Comparison of ENCODE assay signal across 14 cellular contexts in the genomic region with DNA sequence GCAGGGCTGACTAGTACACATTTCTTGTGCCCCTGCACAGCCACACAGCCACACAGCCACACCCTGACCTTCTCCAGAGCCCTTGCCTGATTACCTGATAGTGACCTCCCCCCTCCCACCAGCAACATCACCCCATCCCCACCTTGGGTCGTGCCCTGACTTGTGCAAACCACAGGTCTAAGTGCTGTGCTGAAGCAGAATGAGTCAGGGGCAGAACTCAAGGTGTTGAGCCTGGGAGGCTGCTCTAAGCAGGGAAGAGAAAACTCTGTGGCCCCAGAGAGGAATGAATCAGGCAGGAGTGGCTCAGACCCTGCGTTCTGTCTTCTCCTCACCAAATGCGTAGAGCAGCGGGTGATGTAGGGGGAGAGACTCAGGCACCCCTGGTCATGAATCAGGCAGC. TPM values are rescaled to one million over a fixed set of nuclear protein-coding genes. Genes with fewer than 3 reads are reported as not detected.
DNase-seq lines count a peak whose midpoint lies in the region; ATAC-seq, FAIRE-seq and TF ChIP-seq lines count a peak whose summit lies in the region.
"Had no signal": no experiment of that assay in that cellular context is flagged by ENCODE, and none has a peak within 500 bp of the region (broad histone marks: within the 10 kb centered on the region; RNA-seq: fewer than 3 reads in every experiment).

No MANE protein-coding gene starts in this region.

- no peaks in the 10 kb centered on the region for H3K9me2 ChIP-seq in PC-9 (ENCODE audit: insufficient read depth)
- 0 out of 2 replicates have a peak, but pooled peaks cover 2% of the 10 kb centered on the region for H3K9me2 ChIP-seq in GM23338 (ENCODE audit: insufficient read depth)

- no peak for TF ChIP-seq CTCF in A549 (IDR thresholded peaks at IDR 0.05)
- TF ChIP-seq CTCF in PC-9 (conservative IDR thresholded peaks at IDR 0.05) = no peak
- no peak for TF ChIP-seq CTCF in left lung (IDR thresholded peaks at IDR 0.05)
- TF ChIP-seq CTCF in GM23338 (conservative IDR thresholded peaks at IDR 0.05; ENCODE audit: low read depth in 2 of 2) = no peak
- no peak for TF ChIP-seq CTCF in colonic mucosa (IDR thresholded peaks at IDR 0.05)

- no peak for TF ChIP-seq RAD21 in A549 (conservative IDR thresholded peaks at IDR 0.05 in 1 of 2, IDR thresholded peaks at IDR 0.05 in 1 of 2)

- TF ChIP-seq EP300 in A549 (IDR thresholded peaks at IDR 0.05) = no peak

- H3K9me3 Mint-ChIP-seq in GM23338 = no peaks in the 10 kb centered on the region; the same call in 2 of the 3 replicates
- H3K9me3 Mint-ChIP-seq: central memory CD8-positive, alpha-beta T cell; stimulated activated naive CD8-positive, alpha-beta T cell treated with anti-CD3 and anti-CD28 coated beads, Interleukin-15, Interleukin-2, amounts not matched to agents 100 ng/mL and 50 ng/mL, for 24 hours had no signal

- DNase-seq in A549 (ENCODE audit: low read depth in 1 of 2, low spot score in 1 of 2) (no peak), ELR (ENCODE audit: low read depth) (peak; percentile 12), PC-9 (peak; percentile 81 to 84), left lung (no peak), GM23338 (ENCODE audit: low spot score) (no peak), colonic mucosa (no peak)
- DNase-seq: activated gamma-delta T cell treated with Interleukin-2 at 50 U/mL for 16 hours, NCI-H526, WERI-Rb-1 had no signal

- H3K27ac ChIP-seq in A549 = peak overlapping the region in 1 of 2 experiments; percentile 44; a peak in 3 of 6 replicates
- H3K27ac ChIP-seq in PC-9 = 0 out of 2 replicates have a peak overlapping the region, but pooled peaks have one; percentile 11
- H3K27ac ChIP-seq in left lung = no peak overlapping the region
- H3K27ac ChIP-seq in GM23338 (ENCODE audit: low read depth) = no peak overlapping the region
- no peak overlapping the region for H3K27ac ChIP-seq in colonic mucosa
- H3K27ac ChIP-seq: BLaER1 treated with 17β-estradiol and CSF1 and Interleukin-3, amounts not matched to agents 10 nM and 100 nM; HL-60; WERI-Rb-1 had no signal

- no peak overlapping the region for H3K4me3 ChIP-seq in A549
- no peak overlapping the region for H3K4me3 ChIP-seq in PC-9
- no peak overlapping the region for H3K4me3 ChIP-seq in left lung
- no peak overlapping the region for H3K4me3 ChIP-seq in GM23338
- H3K4me3 ChIP-seq in colonic mucosa = no peak overlapping the region
- H3K4me3 ChIP-seq: BLaER1 treated with 17β-estradiol and CSF1 and Interleukin-3, amounts not matched to agents 10 nM and 100 nM had no signal

- no TSS peak for BruUV-seq in PC-9 (replicated peaks; lab: Mats Ljungman, UMichigan)

- H3K79me2 ChIP-seq in PC-9 (ENCODE audit: low read depth) = no peaks in the 10 kb centered on the region
- H3K79me2 ChIP-seq in GM23338 (replicated peaks; ENCODE audit: insufficient read depth) = no peaks in the 10 kb centered on the region

- intact Hi-C loops in PC-9 (cut with micrococcal nuclease; ENCODE audit: unreplicated experiment) = loop anchor here (1.0 kb wide), 2 partner anchors 16 to 45 kb away; no protein-coding TSS in a partner anchor
- intact Hi-C loops in left lung (cut with DNase I) = no loop called here
- intact Hi-C loops in colonic mucosa (cut with DNase I) = no loop called here

- POLR2A ChIA-PET in A549 (lab: Yijun Ruan, JAX) (no interaction called here), PC-9 (lab: Charles Lee; ENCODE audit: unreplicated experiment) (no interaction called here)

- WGBS in A549 (ENCODE audit: missing lambda C conversion rate) = 48% methylated on average over 4 of the region's 4 CpGs

- H3K4me1 ChIP-seq in A549 = peaks cover 27% of the 10 kb centered on the region
- H3K4me1 ChIP-seq in PC-9 (replicated peaks; ENCODE audit: insufficient read depth) = peaks cover 70% of the 10 kb centered on the region
- H3K4me1 ChIP-seq in left lung = no peaks in the 10 kb centered on the region
- H3K4me1 ChIP-seq in GM23338 (ENCODE audit: insufficient read depth) = peaks cover 28% of the 10 kb centered on the region
- no peaks in the 10 kb centered on the region for H3K4me1 ChIP-seq in colonic mucosa

- ATAC-seq in A549 = peak; percentile 5 to 13; a peak in 1 of 6 replicates
- ATAC-seq in left lung = peak; percentile 70
- no peak for ATAC-seq in GM23338
- no peak for ATAC-seq in GM18873 (IDR thresholded peaks at IDR 0.05; ENCODE audit: low FRiP score, unreplicated experiment)

- H3K4me3 Mint-ChIP-seq in GM23338 = no peak overlapping the region
- H3K4me3 Mint-ChIP-seq: central memory CD8-positive, alpha-beta T cell; stimulated activated naive CD8-positive, alpha-beta T cell treated with anti-CD3 and anti-CD28 coated beads, Interleukin-15, Interleukin-2, amounts not matched to agents 100 ng/mL and 50 ng/mL, for 24 hours had no signal

- no peak for TF ChIP-seq POLR2A in A549 (IDR thresholded peaks at IDR 0.05; ENCODE audit: low read length)

- no peaks in the 10 kb centered on the region for H3K36me3 Mint-ChIP-seq in GM23338 (ENCODE audit: low read depth)

- H4K20me1 ChIP-seq in PC-9 (ENCODE audit: insufficient read depth) (no peaks in the 10 kb centered on the region), GM23338 (replicated peaks; ENCODE audit: insufficient read depth) (no peaks in the 10 kb centered on the region)
- H4K20me1 ChIP-seq: BLaER1 treated with 17β-estradiol and CSF1 and Interleukin-3, amounts not matched to agents 10 nM and 100 nM had no signal

- H2AFZ ChIP-seq in PC-9 (no peak overlapping the region), GM23338 (no peak overlapping the region)

- H3F3A ChIP-seq in PC-9 (ENCODE audit: insufficient read depth, low read depth) (peaks cover 32% of the 10 kb centered on the region), GM23338 (replicated peaks; ENCODE audit: low read depth) (no peaks in the 10 kb centered on the region)

- H3K27me3 Mint-ChIP-seq in GM23338 (ENCODE audit: insufficient read depth, low read depth, poor library complexity) = peaks cover 7% of the 10 kb centered on the region
- H3K27me3 Mint-ChIP-seq: stimulated activated naive CD8-positive, alpha-beta T cell treated with anti-CD3 and anti-CD28 coated beads, Interleukin-15, Interleukin-2, amounts not matched to agents 100 ng/mL and 50 ng/mL, for 24 hours had no signal

- H3K9me3 ChIP-seq in A549 = no peaks in the 10 kb centered on the region
- H3K9me3 ChIP-seq in PC-9 (ENCODE audit: insufficient read depth, low read depth) = no peaks in the 10 kb centered on the region
- no peaks in the 10 kb centered on the region for H3K9me3 ChIP-seq in left lung
- no peaks in the 10 kb centered on the region for H3K9me3 ChIP-seq in colonic mucosa

- H3K27me3 ChIP-seq in PC-9 (ENCODE audit: insufficient read depth, low read depth) (no peaks in the 10 kb centered on the region), left lung (peaks cover 0 to 10% of the 10 kb centered on the region in 2 donors), GM23338 (ENCODE audit: insufficient read depth) (no peaks in the 10 kb centered on the region), colonic mucosa (no peaks in the 10 kb centered on the region)
- H3K27me3 ChIP-seq: BLaER1 treated with 17β-estradiol and CSF1 and Interleukin-3, amounts not matched to agents 10 nM and 100 nM had no signal

- FAIRE-seq in A549 (lab: Jason Lieb, UNC) = no peak

- no peak overlapping the region for H3K9ac ChIP-seq in colonic mucosa (ENCODE audit: low read depth in 2 of 2, low read length in 2 of 2)
- H3K9ac ChIP-seq: BLaER1 treated with 17β-estradiol and CSF1 and Interleukin-3, amounts not matched to agents 10 nM and 100 nM had no signal

- CTCF ChIA-PET in A549 (lab: Yijun Ruan, JAX) (interaction anchor here (0.7 to 3.9 kb wide), 2 partner anchors 36 to 1455 kb away, joined by 3 to 17 read pairs; no protein-coding TSS in a partner anchor), PC-9 (lab: Charles Lee) (no interaction called here)

- H3K4me2 ChIP-seq in A549 = no peak overlapping the region
- H3K4me2 ChIP-seq in PC-9 = peak overlapping the region; percentile 47
- H3K4me2 ChIP-seq in GM23338 = no peak overlapping the region
- H3K4me2 ChIP-seq: BLaER1 treated with 17β-estradiol and CSF1 and Interleukin-3, amounts not matched to agents 10 nM and 100 nM had no signal

- H3K4me1 Mint-ChIP-seq in GM23338 = peaks cover 26% of the 10 kb centered on the region

- no peaks in the 10 kb centered on the region for H3K36me3 ChIP-seq in PC-9 (ENCODE audit: low read depth)
- no peaks in the 10 kb centered on the region for H3K36me3 ChIP-seq in left lung
- no peaks in the 10 kb centered on the region for H3K36me3 ChIP-seq in GM23338 (ENCODE audit: insufficient read depth)
- H3K36me3 ChIP-seq in colonic mucosa = no peaks in the 10 kb centered on the region
- H3K36me3 ChIP-seq: BLaER1 treated with 17β-estradiol and CSF1 and Interleukin-3, amounts not matched to agents 10 nM and 100 nM; WERI-Rb-1 had no signal

- no peak overlapping the region for H3K27ac Mint-ChIP-seq in GM23338
- H3K27ac Mint-ChIP-seq: stimulated activated naive CD8-positive, alpha-beta T cell treated with anti-CD3 and anti-CD28 coated beads, Interleukin-15, Interleukin-2, amounts not matched to agents 100 ng/mL and 50 ng/mL, for 24 hours had no signal

TF ChIP-seq in GM23338, 12 proteins besides CTCF, POLR2A, EP300 and RAD21 (continues in another document):
- TF ChIP-seq ETS1 (IDR thresholded peaks at IDR 0.05) (no peak), EZH2 (IDR thresholded peaks at IDR 0.05; ENCODE audit: low read depth, unreplicated experiment) (no peak)

RNA-seq across cellular contexts. Expression of gene FAT2, which starts 24.3 kb away (rescaled TPM):
- polyA plus RNA-seq in A549 (2011; rRNA removed) (0.01 TPM in 1 of 2 replicates, not detected in the other), A549 (2017; fragmentation: RNase III; extraction: RNeasy Plus Mini Kit Qiagen cat#74134 plus additional on column Dnase treatment) (0.01 to 0.03 TPM (median 0.01 TPM) in 3 replicates), GM23338 (2016; fragmentation: Nextera tagmentation; extraction: Ambion mirVana) (0.06 and 0.09 TPM in 2 replicates)
- polyA plus RNA-seq in A549 (2012; cell fraction: cytosol; rRNA removed) = under 0.01 TPM in 1 of 2 replicates, not detected in the other
- polyA plus RNA-seq in A549 (2012; cell fraction: nucleus; rRNA removed) = 0.01 TPM in 1 of 2 replicates, not detected in the other
- 0.08 and 0.10 TPM in 2 replicates for polyA minus RNA-seq in A549 (2011; rRNA and poly(A)+ RNA removed)
- total RNA-seq in PC-9 (2021) (0.28 and 0.48 TPM in 2 replicates), left lung (under 1 TPM; 0.03 to 0.79 TPM), colonic mucosa (not detected)
- 0.27 and 0.59 TPM in 2 replicates for total RNA-seq in GM23338 (2014; rRNA removed; shearing (Covaris generic))

Comparison
In these comparisons a context has a peak if more than half of its experiments do, and no peak if none do; other contexts are left out.
1. ATAC-seq: peak in A549 (2 of 2) and left lung (single experiment); none in GM23338 (single experiment) and GM18873 (single experiment).
2. DNase-seq: peak in ELR (single experiment) and PC-9 (2 of 2); none in A549 (0 of 2), left lung (0 of 2), GM23338 (single experiment) and colonic mucosa (single experiment).